22 cellular contexts compared by ENCODE assay signal in genomic region chr7:8051373-8051772, GRCh38.
"Had no signal": no experiment of that assay in that cellular context is flagged by ENCODE, and none has a peak within 500 bp of the region (broad histone marks: within the 10 kb centered on the region; RNA-seq: fewer than 3 reads in every experiment).

No MANE protein-coding gene starts in this region.

- H3K9me3 ChIP-seq: adrenal gland, lower lobe of right lung, stomach, suprapubic skin had no signal

- H3K4me3 ChIP-seq: adrenal gland, ascending aorta, lower lobe of right lung, neural progenitor cell, stomach, suprapubic skin, tibial nerve had no signal

- DNase-seq: activated CD4-positive, alpha-beta T cell treated with anti-CD3 and anti-CD28 coated beads, Interleukin-2, amount 50 U/mL, for 48 hours; activated gamma-delta T cell treated with Interleukin-2 at 50 U/mL for 16 hours; adrenal gland; brain microvascular endothelial cell; caudate nucleus; effector memory CD4-positive, alpha-beta T cell; foreskin keratinocyte; kidney; lower lobe of right lung; naive B cell; retina; stimulated activated CD4-positive, alpha-beta T cell treated with anti-CD3 and anti-CD28 coated beads, Interleukin-4, amount 100 ng/mL, for 1 hour; stomach; T-helper 1 cell; WERI-Rb-1 had no signal

- H2AFZ ChIP-seq: neural progenitor cell had no signal

- H3K27me3 Mint-ChIP-seq: activated naive CD8-positive, alpha-beta T cell; naive B cell; progenitor cell of endocrine pancreas had no signal

- H3K27ac ChIP-seq: adrenal gland, ascending aorta, brain microvascular endothelial cell, foreskin keratinocyte, lower lobe of right lung, neural progenitor cell, stomach, suprapubic skin, tibial nerve, WERI-Rb-1 had no signal

- ATAC-seq: foreskin keratinocyte, lower lobe of right lung had no signal

- H3K27me3 ChIP-seq: adrenal gland, ascending aorta, brain microvascular endothelial cell, foreskin keratinocyte, neural progenitor cell, stomach, suprapubic skin, tibial nerve had no signal

- H3K4me1 Mint-ChIP-seq: neural progenitor cell had no signal

- H3K4me1 ChIP-seq: adrenal gland, ascending aorta, foreskin keratinocyte, lower lobe of right lung, neural progenitor cell, stomach, suprapubic skin, tibial nerve had no signal

- H3K36me3 ChIP-seq: brain microvascular endothelial cell had no signal

- H3K9me3 Mint-ChIP-seq: neural progenitor cell had no signal

- H3K4me3 Mint-ChIP-seq: activated naive CD8-positive, alpha-beta T cell; activated T-helper 1 cell treated with anti-CD3 and anti-CD28 coated beads, Interleukin-12 subunit alpha, Interleukin-12 subunit beta, Interleukin-2, Interleukin-4 antibody, amounts not matched to agents 30 ng/mL and 10 ng/mL and 1 ng/mL, durations not matched to agents 14 hours and 24 hours and 36 hours; naive B cell; neural progenitor cell had no signal

- H3K4me2 ChIP-seq: neural progenitor cell had no signal

- H3K9ac ChIP-seq: neural progenitor cell had no signal

- H3K27ac Mint-ChIP-seq: activated naive CD8-positive, alpha-beta T cell; activated T-helper 1 cell treated with anti-CD3 and anti-CD28 coated beads, Interleukin-12 subunit alpha, Interleukin-12 subunit beta, Interleukin-2, Interleukin-4 antibody, amounts not matched to agents 30 ng/mL and 10 ng/mL and 1 ng/mL, durations not matched to agents 14 hours and 24 hours and 36 hours; neural progenitor cell; progenitor cell of endocrine pancreas had no signal
